In the genomic region with DNA sequence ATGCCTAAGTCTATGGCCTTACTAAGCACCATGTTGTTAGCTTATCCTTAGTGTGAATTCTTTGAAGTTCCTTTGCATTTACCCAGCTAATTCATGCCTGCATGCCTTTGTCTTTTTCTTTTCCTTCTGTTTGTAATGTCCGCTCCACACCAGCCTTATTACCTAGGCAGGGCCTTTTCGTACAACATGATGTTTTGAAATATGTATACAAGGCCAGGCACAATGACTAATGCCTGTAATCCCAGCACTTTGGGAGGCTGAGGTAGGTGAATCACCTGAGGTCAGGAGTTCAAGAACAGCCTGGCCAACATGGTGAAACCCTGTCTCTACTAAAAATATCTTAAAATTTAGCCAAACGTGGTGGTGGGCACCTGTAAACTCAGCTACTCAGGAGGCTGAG, we compare ENCODE assay signal across 1 cellular context.
TF ChIP-seq lines count a peak whose summit lies in the region.

No MANE protein-coding gene starts in this region.

TF ChIP-seq in GM23338, 12 proteins besides CTCF, POLR2A, EP300 and RAD21 (continued from another document):
- TF ChIP-seq ZNF462 (CRISPR knock-in tag; IDR thresholded peaks at IDR 0.05) (no peak), STAT1 (IDR thresholded peaks at IDR 0.05; ENCODE audit: unreplicated experiment) (no peak), JUNB (IDR thresholded peaks at IDR 0.05; ENCODE audit: unreplicated experiment) (no peak), ZNF114 (CRISPR knock-in tag; IDR thresholded peaks at IDR 0.05) (no peak), NANOG (IDR thresholded peaks at IDR 0.05; ENCODE audit: borderline replicate concordance) (no peak), EZH2 (IDR thresholded peaks at IDR 0.05; ENCODE audit: low read depth, unreplicated experiment) (no peak)
- TF ChIP-seq, protein P1, sequence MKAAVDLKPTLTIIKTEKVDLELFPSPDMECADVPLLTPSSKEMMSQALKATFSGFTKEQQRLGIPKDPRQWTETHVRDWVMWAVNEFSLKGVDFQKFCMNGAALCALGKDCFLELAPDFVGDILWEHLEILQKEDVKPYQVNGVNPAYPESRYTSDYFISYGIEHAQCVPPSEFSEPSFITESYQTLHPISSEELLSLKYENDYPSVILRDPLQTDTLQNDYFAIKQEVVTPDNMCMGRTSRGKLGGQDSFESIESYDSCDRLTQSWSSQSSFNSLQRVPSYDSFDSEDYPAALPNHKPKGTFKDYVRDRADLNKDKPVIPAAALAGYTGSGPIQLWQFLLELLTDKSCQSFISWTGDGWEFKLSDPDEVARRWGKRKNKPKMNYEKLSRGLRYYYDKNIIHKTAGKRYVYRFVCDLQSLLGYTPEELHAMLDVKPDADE (IDR thresholded peaks at IDR 0.05) = no peak
